ENCODE assay signal across 8 cellular contexts in the genomic region with DNA sequence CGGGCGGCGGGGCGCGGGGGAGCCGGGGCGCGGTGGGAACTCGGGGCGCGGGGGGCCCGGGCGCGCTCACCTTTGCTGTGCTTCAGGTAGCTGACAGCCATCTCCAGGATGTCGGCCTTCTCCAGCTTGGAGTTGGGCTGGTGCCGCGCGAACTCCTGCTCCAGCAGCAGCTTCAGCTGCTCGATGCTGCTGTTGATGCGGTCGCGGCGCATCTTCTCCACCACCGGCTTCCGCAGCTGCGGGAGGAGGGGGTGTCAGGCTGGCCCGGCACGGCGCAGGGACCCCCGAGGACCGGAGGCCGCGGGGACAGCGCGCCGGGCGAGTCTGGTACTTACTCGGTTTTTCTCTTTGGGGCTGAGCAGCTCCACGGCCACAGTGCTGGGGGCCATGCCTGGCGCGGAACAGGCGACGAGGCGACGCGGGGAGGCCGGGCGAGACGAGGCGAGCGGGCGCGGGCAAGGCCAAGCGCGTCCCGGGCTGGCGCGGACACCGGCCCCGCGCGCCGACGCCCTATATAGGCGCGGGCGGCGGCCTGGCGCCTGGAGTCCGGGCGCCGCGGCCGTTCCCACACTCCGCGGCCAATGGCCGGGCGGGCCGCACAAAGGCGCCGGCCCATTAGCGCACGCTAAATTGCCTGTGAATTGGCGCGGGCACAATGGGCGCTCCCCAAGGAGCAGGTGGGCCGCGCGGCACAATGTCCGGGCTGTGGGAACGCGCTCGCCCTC. TPM values are rescaled to one million over a fixed set of nuclear protein-coding genes. Genes with fewer than 3 reads are reported as not detected.
A peak's percentile ranks its signal among the peaks of the same experiment; 100 is the strongest.
DNase-seq lines count a peak whose midpoint lies in the region; ATAC-seq and TF ChIP-seq lines count a peak whose summit lies in the region.

A gene with protein sequence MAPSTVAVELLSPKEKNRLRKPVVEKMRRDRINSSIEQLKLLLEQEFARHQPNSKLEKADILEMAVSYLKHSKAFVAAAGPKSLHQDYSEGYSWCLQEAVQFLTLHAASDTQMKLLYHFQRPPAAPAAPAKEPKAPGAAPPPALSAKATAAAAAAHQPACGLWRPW (minus strand): TSS at position 488 of the 725 bp plus-strand sequence. CDS start 99 bp downstream, at position 389.

- H3K9me3 Mint-ChIP-seq in activated CD8-positive, alpha-beta T cell treated with anti-CD3 and anti-CD28 coated beads for 36 hours, result no peaks in the 10 kb centered on the region

- H3K4me3 ChIP-seq in smooth muscle cell, result peak within 1 kb of the TSS; percentile 30

- POLR2A ChIA-PET in activated CD8-positive, alpha-beta T cell treated with anti-CD3 and anti-CD28 coated beads for 36 hours (lab: Charles Lee), result interaction anchor here (0.9 to 11.3 kb wide), 3 partner anchors 16 to 120 kb away, joined by 3 to 138 read pairs (median 3); no protein-coding TSS in a partner anchor

- intact Hi-C loops in activated CD8-positive, alpha-beta T cell treated with anti-CD3 and anti-CD28 coated beads for 36 hours (cut with micrococcal nuclease), result no loop called here
- intact Hi-C loops in left ventricle myocardium superior (cut with micrococcal nuclease), result no loop called here

- CTCF ChIA-PET in activated CD8-positive, alpha-beta T cell treated with anti-CD3 and anti-CD28 coated beads for 36 hours (lab: Charles Lee), result interaction anchor here (1.6 to 1.9 kb wide), 4 partner anchors 10 to 18 kb away, joined by 4 to 10 read pairs (median 8); no protein-coding TSS in a partner anchor

- no peak within 1 kb of the TSS for H3K9ac ChIP-seq in smooth muscle cell (ENCODE audit: low read depth)

- H3K4me1 ChIP-seq in smooth muscle cell (ENCODE audit: low read depth), result peaks cover 41% of the 10 kb centered on the region

- TF ChIP-seq CTCF in activated CD8-positive, alpha-beta T cell treated with anti-CD3 and anti-CD28 coated beads for 36 hours (IDR thresholded peaks at IDR 0.05), result no peak
- TF ChIP-seq CTCF in smooth muscle cell (IDR thresholded peaks at IDR 0.05; ENCODE audit: borderline replicate concordance, insufficient read depth, poor library complexity, severe bottlenecking), result no peak

- DNase-seq in NCI-H1436 (lab: John Stamatoyannopoulos, UW), result peak; percentile 25
- no peak for DNase-seq in NCI-H1436 treated with DMSO at 0.1 percent for 48 hours (lab: John Stamatoyannopoulos, UW)
- DNase-seq in activated CD8-positive, alpha-beta T cell treated with anti-CD3 and anti-CD28 coated beads for 36 hours, result no peak
- DNase-seq in left ventricle myocardium superior, result peak; percentile 60
- DNase-seq in smooth muscle cell (lab: John Stamatoyannopoulos, UW; ENCODE audit: unreplicated experiment), result no peak
- DNase-seq in stimulated activated CD4-positive, alpha-beta T cell treated with anti-CD3 and anti-CD28 coated beads, Interleukin-4, amount 100 ng/mL, for 24 hours, result no peak

- peaks cover 9% of the 10 kb centered on the region for H3K27me3 Mint-ChIP-seq in activated CD8-positive, alpha-beta T cell treated with anti-CD3 and anti-CD28 coated beads for 36 hours

- ATAC-seq in activated CD8-positive, alpha-beta T cell treated with anti-CD3 and anti-CD28 coated beads for 36 hours, result no peak
- ATAC-seq in left ventricle myocardium superior (peak; percentile 1), GM21423 (IDR thresholded peaks at IDR 0.05; ENCODE audit: unreplicated experiment) (no peak), HG03439 (IDR thresholded peaks at IDR 0.05; ENCODE audit: unreplicated experiment) (no peak)

- H4K20me1 ChIP-seq in smooth muscle cell (ENCODE audit: low read depth), result peaks cover 11% of the 10 kb centered on the region

- H3K4me1 Mint-ChIP-seq in activated CD8-positive, alpha-beta T cell treated with anti-CD3 and anti-CD28 coated beads for 36 hours (ENCODE audit: low read depth), result peaks cover 22% of the 10 kb centered on the region

- peaks cover 51% of the 10 kb centered on the region for H3K27me3 ChIP-seq in smooth muscle cell (ENCODE audit: low read depth)

- no peaks in the 10 kb centered on the region for H3F3A ChIP-seq in smooth muscle cell (ENCODE audit: low read depth)

- no peak within 1 kb of the TSS for H3K27ac ChIP-seq in smooth muscle cell (ENCODE audit: low read depth)

- peak within 1 kb of the TSS; percentile 85 for H3K4me2 ChIP-seq in smooth muscle cell

- peaks cover 11% of the 10 kb centered on the region for H3K79me2 ChIP-seq in smooth muscle cell (ENCODE audit: low read depth)

- peaks cover 2% of the 10 kb centered on the region for H3K36me3 Mint-ChIP-seq in activated CD8-positive, alpha-beta T cell treated with anti-CD3 and anti-CD28 coated beads for 36 hours (ENCODE audit: low read depth)

- H3K4me3 Mint-ChIP-seq in activated CD8-positive, alpha-beta T cell treated with anti-CD3 and anti-CD28 coated beads for 36 hours, result peak within 1 kb of the TSS; percentile 69

- no peaks in the 10 kb centered on the region for H3K36me3 ChIP-seq in smooth muscle cell (ENCODE audit: low read depth)

- no peak within 1 kb of the TSS for H2AFZ ChIP-seq in smooth muscle cell (ENCODE audit: low read depth)

- 4% methylated on average over 76 of the region's 93 CpGs for WGBS in smooth muscle cell (ENCODE audit: low lambda C conversion rate)

- H3K9me3 ChIP-seq in smooth muscle cell (replicated peaks; ENCODE audit: low read depth), result no peaks in the 10 kb centered on the region

- no peak within 1 kb of the TSS for H3K27ac Mint-ChIP-seq in activated CD8-positive, alpha-beta T cell treated with anti-CD3 and anti-CD28 coated beads for 36 hours

RNA-seq across cellular contexts. Expression of the gene that starts here (rescaled TPM):
- not detected for total RNA-seq in activated CD8-positive, alpha-beta T cell treated with anti-CD3 and anti-CD28 coated beads for 36 hours
- total RNA-seq in left ventricle myocardium superior (1.7 TPM), smooth muscle cell (1.6 TPM in 1 of 2 replicates, not detected in the other)
- 1.3 and 1.7 TPM in 2 replicates for polyA plus RNA-seq in smooth muscle cell

Comparison
In these comparisons a context has a peak if more than half of its experiments do, and no peak if none do; other contexts are left out.
1. DNase-seq: peak in NCI-H1436 (single experiment) and left ventricle myocardium superior (single experiment); none in NCI-H1436 treated with DMSO at 0.1 percent for 48 hours (single experiment), activated CD8-positive, alpha-beta T cell treated with anti-CD3 and anti-CD28 coated beads for 36 hours (single experiment), smooth muscle cell (single experiment) and stimulated activated CD4-positive, alpha-beta T cell treated with anti-CD3 and anti-CD28 coated beads, Interleukin-4, amount 100 ng/mL, for 24 hours (single experiment).